Comparison of ENCODE assay signal across 8 cellular contexts in the genomic region with DNA sequence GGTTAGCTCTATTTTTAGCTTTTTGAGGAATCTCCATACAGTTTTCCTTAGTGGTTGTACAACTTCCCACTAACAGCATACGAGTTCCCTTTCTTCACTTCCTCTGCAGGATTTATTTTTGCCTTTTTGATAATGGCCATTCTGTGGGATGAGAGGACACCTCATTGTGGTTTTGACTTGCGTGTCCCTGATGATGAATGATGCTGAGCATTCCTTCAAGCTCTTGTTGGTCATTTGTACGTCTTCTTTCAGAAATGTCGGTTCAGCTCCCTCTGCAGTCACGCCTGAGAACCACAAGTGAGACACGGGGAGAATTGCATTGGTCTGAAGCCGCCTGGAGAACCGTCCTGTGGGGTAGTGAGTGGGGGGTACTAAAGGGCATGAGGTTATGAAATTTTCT. TPM values are rescaled to one million over a fixed set of nuclear protein-coding genes. Genes with fewer than 3 reads are reported as not detected.
DNase-seq lines count a peak whose midpoint lies in the region; ATAC-seq and TF ChIP-seq lines count a peak whose summit lies in the region.

No MANE protein-coding gene starts in this region.

- H3K9me3 Mint-ChIP-seq in activated CD8-positive, alpha-beta T cell treated with anti-CD3 and anti-CD28 coated beads for 36 hours: no peaks in the 10 kb centered on the region

- H3K27me3 Mint-ChIP-seq in activated CD8-positive, alpha-beta T cell treated with anti-CD3 and anti-CD28 coated beads for 36 hours: peaks cover 36% of the 10 kb centered on the region

- CTCF ChIA-PET in activated CD8-positive, alpha-beta T cell treated with anti-CD3 and anti-CD28 coated beads for 36 hours (lab: Charles Lee): interaction anchor here (0.6 to 1.0 kb wide), 4 partner anchors 11 to 115 kb away, joined by 3 to 4 read pairs (median 3); partner anchors contain the start of gene DHCR7

- peak; percentile 12 to 27 for DNase-seq in NCI-H446 (lab: John Stamatoyannopoulos, UW)
- no peak for DNase-seq in NCI-H446 treated with DMSO at 0.1 percent for 48 hours (lab: John Stamatoyannopoulos, UW)
- peak; percentile 55 for DNase-seq in activated CD8-positive, alpha-beta T cell treated with anti-CD3 and anti-CD28 coated beads for 36 hours
- peak in 1 of 2 donors; percentile 32 for DNase-seq in left colon
- DNase-seq in NK-92 treated with Interleukin-12 subunit alpha and Interleukin-12 subunit beta, amount 100 ng/mL, for 24 hours (lab: John Stamatoyannopoulos, UW): no peak
- no peak for DNase-seq in stimulated activated naive CD4-positive, alpha-beta T cell (lab: John Stamatoyannopoulos, UW)

- POLR2A ChIA-PET in activated CD8-positive, alpha-beta T cell treated with anti-CD3 and anti-CD28 coated beads for 36 hours (lab: Charles Lee): no interaction called here

- TF ChIP-seq CTCF in activated CD8-positive, alpha-beta T cell treated with anti-CD3 and anti-CD28 coated beads for 36 hours (IDR thresholded peaks at IDR 0.05): peak; percentile 55

- TF ChIP-seq RAD21 in Ishikawa (IDR thresholded peaks at IDR 0.05; ENCODE audit: low read depth): peak; percentile 57

- no peak overlapping the region for H3K27ac Mint-ChIP-seq in activated CD8-positive, alpha-beta T cell treated with anti-CD3 and anti-CD28 coated beads for 36 hours

- no peaks in the 10 kb centered on the region for H3K4me1 Mint-ChIP-seq in activated CD8-positive, alpha-beta T cell treated with anti-CD3 and anti-CD28 coated beads for 36 hours (ENCODE audit: low read depth)

- no peaks in the 10 kb centered on the region for H3K36me3 Mint-ChIP-seq in activated CD8-positive, alpha-beta T cell treated with anti-CD3 and anti-CD28 coated beads for 36 hours (ENCODE audit: low read depth)

- TF ChIP-seq EP300 in Ishikawa (IDR thresholded peaks at IDR 0.05; ENCODE audit: borderline replicate concordance): no peak

- intact Hi-C loops in activated CD8-positive, alpha-beta T cell treated with anti-CD3 and anti-CD28 coated beads for 36 hours (cut with micrococcal nuclease): no loop called here
- intact Hi-C loops in left colon (cut with DNase I, micrococcal nuclease): no loop called here

- no peak for ATAC-seq in activated CD8-positive, alpha-beta T cell treated with anti-CD3 and anti-CD28 coated beads for 36 hours
- ATAC-seq in left colon: peak; percentile 64
- no peak for ATAC-seq in GM21576 (IDR thresholded peaks at IDR 0.05; ENCODE audit: unreplicated experiment)

- no peak overlapping the region for H3K4me3 Mint-ChIP-seq in activated CD8-positive, alpha-beta T cell treated with anti-CD3 and anti-CD28 coated beads for 36 hours

TF ChIP-seq in Ishikawa, 13 proteins besides CTCF, POLR2A, EP300 and RAD21:
- TF ChIP-seq EGR1 (IDR thresholded peaks at IDR 0.05) (no peak), TCF12 (IDR thresholded peaks at IDR 0.05; ENCODE audit: low read depth) (no peak), YY1 (IDR thresholded peaks at IDR 0.05; ENCODE audit: low read depth) (no peak)
TF ChIP-seq in Ishikawa: peak in this region for 0.

RNA-seq across cellular contexts. Expression of gene KRTAP5-10, which starts 2.0 kb away (rescaled TPM):
- total RNA-seq in activated CD8-positive, alpha-beta T cell treated with anti-CD3 and anti-CD28 coated beads for 36 hours: not detected
- total RNA-seq in left colon: under 1 TPM; 0.53 to 0.58 TPM

RNA-seq across cellular contexts. Expression of gene KRTAP5-9, which starts 15.2 kb away (rescaled TPM):
- total RNA-seq in activated CD8-positive, alpha-beta T cell treated with anti-CD3 and anti-CD28 coated beads for 36 hours: not detected
- total RNA-seq in left colon: 1 to 10 TPM in 1 of 2 donors, under 1 TPM in 1; 0.61 to 1.2 TPM

RNA-seq across cellular contexts. Expression of gene KRTAP5-11, which starts 19.3 kb away (rescaled TPM):
- not detected for total RNA-seq in activated CD8-positive, alpha-beta T cell treated with anti-CD3 and anti-CD28 coated beads for 36 hours
- total RNA-seq in left colon: not detected

RNA-seq across cellular contexts. Expression of gene KRTAP5-8, which starts 25.6 kb away (rescaled TPM):
- total RNA-seq in activated CD8-positive, alpha-beta T cell treated with anti-CD3 and anti-CD28 coated beads for 36 hours: not detected
- total RNA-seq in left colon: under 1 TPM; 0.22 to 0.58 TPM

RNA-seq across cellular contexts. Expression of gene KRTAP5-7, which starts 36.3 kb away (rescaled TPM):
- total RNA-seq in activated CD8-positive, alpha-beta T cell treated with anti-CD3 and anti-CD28 coated beads for 36 hours: not detected
- total RNA-seq in left colon: under 1 TPM; 0.61 to 0.73 TPM

Comparison
In these comparisons a context has a peak if more than half of its experiments do, and no peak if none do; other contexts are left out.
1. DNase-seq: peak in NCI-H446 (2 of 2) and activated CD8-positive, alpha-beta T cell treated with anti-CD3 and anti-CD28 coated beads for 36 hours (single experiment); none in NCI-H446 treated with DMSO at 0.1 percent for 48 hours (single experiment), NK-92 treated with Interleukin-12 subunit alpha and Interleukin-12 subunit beta, amount 100 ng/mL, for 24 hours (single experiment) and stimulated activated naive CD4-positive, alpha-beta T cell (0 of 6).